Comparison of ENCODE assay signal across 19 cellular contexts in the genomic region with DNA sequence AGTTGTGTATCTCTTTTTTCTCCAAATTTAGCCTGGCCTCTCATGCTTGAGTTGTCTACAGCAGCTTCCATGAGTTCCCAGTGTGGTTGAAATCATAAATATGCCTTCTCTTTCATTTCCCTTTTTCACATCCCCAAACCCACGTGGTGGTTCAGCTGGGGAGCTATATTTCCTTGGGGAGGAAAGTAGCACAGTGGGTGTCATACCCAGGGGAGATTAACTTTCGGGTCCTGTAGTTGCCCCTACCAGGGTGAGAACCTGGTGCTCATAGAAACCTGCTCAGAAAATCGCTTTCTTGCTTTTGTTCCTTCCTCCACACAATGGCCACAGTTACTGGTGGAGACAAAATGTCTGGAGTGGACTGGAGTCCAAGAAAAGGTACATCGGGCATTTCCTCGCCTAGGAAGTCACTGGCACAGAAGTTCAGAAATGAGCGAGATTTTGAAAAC. TPM values are rescaled to one million over a fixed set of nuclear protein-coding genes. Genes with fewer than 3 reads are reported as not detected.
DNase-seq lines count a peak whose midpoint lies in the region; ATAC-seq, FAIRE-seq and TF ChIP-seq lines count a peak whose summit lies in the region.
"Had no signal": no experiment of that assay in that cellular context is flagged by ENCODE, and none has a peak within 500 bp of the region (broad histone marks: within the 10 kb centered on the region; RNA-seq: fewer than 3 reads in every experiment).

No MANE protein-coding gene starts in this region.

- no peak for TF ChIP-seq CTCF in GM10248 (IDR thresholded peaks at IDR 0.05; ENCODE audit: control extremely low read depth, extremely low read depth, low read depth, missing control alignments)

- FAIRE-seq in urothelium cell line (lab: Jason Lieb, UNC), result no peak
- FAIRE-seq: GM19239 had no signal

- CTCF ChIA-PET in GM10248 (lab: Yijun Ruan, JAX), result interaction anchor here (1.6 to 1.9 kb wide), 2 partner anchors 9 to 45 kb away, joined by 8 to 11 read pairs; no protein-coding TSS in a partner anchor

- POLR2A ChIA-PET in GM10248 (lab: Yijun Ruan, JAX), result no interaction called here

- ATAC-seq in esophagus mucosa, result no peak
- ATAC-seq: HCT116 had no signal

- DNase-seq in Ammon's horn (ENCODE audit: low spot score) (peak; percentile 42), GM10248 (ENCODE audit: extremely low spot score) (peak; percentile 35), NOMO-1 treated with dmso at 0.1 percent for 144 hours (lab: John Stamatoyannopoulos, UW; ENCODE audit: unreplicated experiment) (peak; percentile 62), medulla oblongata (ENCODE audit: extremely low spot score) (peak; percentile 81), GDM1 (lab: John Stamatoyannopoulos, UW) (no peak), urothelium cell line (ENCODE audit: low spot score) (no peak), NCI-H82 treated with DMSO at 0.1 percent for 48 hours (lab: John Stamatoyannopoulos, UW; ENCODE audit: unreplicated experiment) (no peak)
- DNase-seq: activated CD4-positive, alpha-beta T cell treated with anti-CD3 and anti-CD28 coated beads for 48 hours; activated naive CD4-positive, alpha-beta T cell; erythroblast; NCI-H1092; SHP77; stimulated activated CD4-positive, alpha-beta T cell treated with anti-CD3 and anti-CD28 coated beads, Interleukin-15, amount 100 ng/mL, for 24 hours; stomach had no signal

RNA-seq across cellular contexts. Expression of a gene that starts 7.0 kb away (rescaled TPM):
- total RNA-seq in esophagus mucosa, result not detected
- total RNA-seq: glomerular endothelial cell, stomach, vagina had no signal

RNA-seq across cellular contexts. Expression of a gene that starts 18.8 kb away (rescaled TPM):
- 1.5 TPM for total RNA-seq in esophagus mucosa
- total RNA-seq: glomerular endothelial cell had no signal

RNA-seq across cellular contexts. Expression of a gene that starts 33.0 kb away (rescaled TPM):
- 0.64 TPM for total RNA-seq in esophagus mucosa
- total RNA-seq: glomerular endothelial cell had no signal

Comparison
In these comparisons a context has a peak if more than half of its experiments do, and no peak if none do; other contexts are left out.
1. DNase-seq: peak in Ammon's horn (single experiment), GM10248 (single experiment), NOMO-1 treated with dmso at 0.1 percent for 144 hours (single experiment) and medulla oblongata (single experiment); none in GDM1 (single experiment), urothelium cell line (single experiment) and NCI-H82 treated with DMSO at 0.1 percent for 48 hours (single experiment).